Comparison of ENCODE assay signal across 1 cellular context in genomic region chr17:7023576-7024401, GRCh38.
TF ChIP-seq lines count a peak whose summit lies in the region.

No MANE protein-coding gene starts in this region.

TF ChIP-seq in K562, 482 proteins besides CTCF, POLR2A, EP300 and RAD21 (continues in another document):
- TF ChIP-seq ZBTB9 (CRISPR knock-in tag; IDR thresholded peaks at IDR 0.05) (no peak), POLR2G (IDR thresholded peaks at IDR 0.05; ENCODE audit: low read depth, low read length) (peak; percentile 34), ZNF239 (CRISPR knock-in tag; IDR thresholded peaks at IDR 0.05) (no peak), SIX5 (IDR thresholded peaks at IDR 0.05; ENCODE audit: borderline replicate concordance in 1 of 2, insufficient read depth in 1 of 2, low read depth in 1 of 2, low read length in 2 of 2) (no peak), ATF1 (CRISPR knock-in tag; IDR thresholded peaks at IDR 0.05) (no peak; the same call in 1 of the 2 replicates), ATF1 (tag; IDR thresholded peaks at IDR 0.05) (peak; percentile 59), HCFC1 (IDR thresholded peaks at IDR 0.05; ENCODE audit: low read depth, low read length) (no peak), SIN3A (IDR thresholded peaks at IDR 0.05; ENCODE audit: borderline replicate concordance in 2 of 2, control insufficient read depth in 1 of 2, low read depth in 2 of 2, low read length in 2 of 2) (peak in 1 of 2 experiments; percentile 35; a peak in 1 of 4 replicates), ZBTB2 (IDR thresholded peaks at IDR 0.05) (peak; percentile 72; the same call in 1 of the 2 replicates), ZNF655 (CRISPR knock-in tag; IDR thresholded peaks at IDR 0.05) (no peak), ATF6 (CRISPR knock-in tag; IDR thresholded peaks at IDR 0.05) (peak; percentile 38; the same call in 1 of the 2 replicates), SNAPC5 (CRISPR knock-in tag; IDR thresholded peaks at IDR 0.05) (no peak), PTBP1 (IDR thresholded peaks at IDR 0.05; ENCODE audit: low read depth, low read length) (no peak), ZBTB17 (CRISPR knock-in tag; IDR thresholded peaks at IDR 0.05) (no peak), CBFA2T2 (conservative IDR thresholded peaks at IDR 0.05) (no peak), ZNF75A (CRISPR knock-in tag; IDR thresholded peaks at IDR 0.05) (no peak), IRF2 (CRISPR knock-in tag; IDR thresholded peaks at IDR 0.05) (no peak), CREM (IDR thresholded peaks at IDR 0.05; ENCODE audit: low read depth) (peak; percentile 89), ATF7 (IDR thresholded peaks at IDR 0.05) (peak; percentile 69; the same call in 1 of the 2 replicates), SNIP1 (IDR thresholded peaks at IDR 0.05; ENCODE audit: low read depth) (no peak), KHSRP (IDR thresholded peaks at IDR 0.05) (no peak), DNMT1 (IDR thresholded peaks at IDR 0.05) (no peak), MYC (IDR thresholded peaks at IDR 0.05; ENCODE audit: low read depth, low read length) (peak; percentile 78), MYC (CRISPR knock-in tag; IDR thresholded peaks at IDR 0.05; ENCODE audit: borderline replicate concordance, low read depth) (no peak), ZNF311 (CRISPR knock-in tag; IDR thresholded peaks at IDR 0.05) (no peak), MXI1 (IDR thresholded peaks at IDR 0.05; ENCODE audit: low read depth, low read length) (no peak), USF2 (CRISPR knock-in tag; IDR thresholded peaks at IDR 0.05) (peak; percentile 68), HNRNPK (IDR thresholded peaks at IDR 0.05; ENCODE audit: low read depth, low read length, poor library complexity, severe bottlenecking) (no peak), ZNF354B (CRISPR knock-in tag; IDR thresholded peaks at IDR 0.05) (no peak), ZNF785 (CRISPR knock-in tag; IDR thresholded peaks at IDR 0.05) (no peak), MEF2D (tag; conservative IDR thresholded peaks at IDR 0.05; ENCODE audit: low read depth) (no peak), NR1H2 (CRISPR knock-in tag; IDR thresholded peaks at IDR 0.05) (0 out of 2 replicates have a peak, but pooled peaks have one; percentile 31), BMI1 (IDR thresholded peaks at IDR 0.05; ENCODE audit: low read length) (no peak), ZNF217 (CRISPR knock-in tag; IDR thresholded peaks at IDR 0.05) (no peak), MAFG (tag; conservative IDR thresholded peaks at IDR 0.05) (no peak), PHTF2 (CRISPR knock-in tag; IDR thresholded peaks at IDR 0.05) (no peak), PHF8 (IDR thresholded peaks at IDR 0.05; ENCODE audit: borderline replicate concordance, low read length) (peak; percentile 6; the same call in 1 of the 2 replicates), TEAD2 (tag; IDR thresholded peaks at IDR 0.05) (no peak), NRF1 (conservative IDR thresholded peaks at IDR 0.05 in 1 of 2, IDR thresholded peaks at IDR 0.05 in 1 of 2) (peak; percentile 93 to 94), HDAC2 (IDR thresholded peaks at IDR 0.05) (no peak), SMARCA5 (IDR thresholded peaks at IDR 0.05) (no peak), ZNF277 (CRISPR knock-in tag; IDR thresholded peaks at IDR 0.05; ENCODE audit: borderline replicate concordance) (no peak)
- TF ChIP-seq, protein P1, sequence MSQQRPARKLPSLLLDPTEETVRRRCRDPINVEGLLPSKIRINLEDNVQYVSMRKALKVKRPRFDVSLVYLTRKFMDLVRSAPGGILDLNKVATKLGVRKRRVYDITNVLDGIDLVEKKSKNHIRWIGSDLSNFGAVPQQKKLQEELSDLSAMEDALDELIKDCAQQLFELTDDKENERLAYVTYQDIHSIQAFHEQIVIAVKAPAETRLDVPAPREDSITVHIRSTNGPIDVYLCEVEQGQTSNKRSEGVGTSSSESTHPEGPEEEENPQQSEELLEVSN (IDR thresholded peaks at IDR 0.05; ENCODE audit: borderline replicate concordance in 1 of 2, extremely low read depth in 1 of 2, insufficient read depth in 1 of 2, insufficient read length in 1 of 2, low read depth in 1 of 2, low read length in 1 of 2, poor library complexity in 1 of 2, severe bottlenecking in 1 of 2), result peak; percentile 76 to 87
- TF ChIP-seq, protein P2, sequence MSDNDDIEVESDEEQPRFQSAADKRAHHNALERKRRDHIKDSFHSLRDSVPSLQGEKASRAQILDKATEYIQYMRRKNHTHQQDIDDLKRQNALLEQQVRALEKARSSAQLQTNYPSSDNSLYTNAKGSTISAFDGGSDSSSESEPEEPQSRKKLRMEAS (CRISPR knock-in tag; IDR thresholded peaks at IDR 0.05), result peak; percentile 85
- TF ChIP-seq, protein P3, sequence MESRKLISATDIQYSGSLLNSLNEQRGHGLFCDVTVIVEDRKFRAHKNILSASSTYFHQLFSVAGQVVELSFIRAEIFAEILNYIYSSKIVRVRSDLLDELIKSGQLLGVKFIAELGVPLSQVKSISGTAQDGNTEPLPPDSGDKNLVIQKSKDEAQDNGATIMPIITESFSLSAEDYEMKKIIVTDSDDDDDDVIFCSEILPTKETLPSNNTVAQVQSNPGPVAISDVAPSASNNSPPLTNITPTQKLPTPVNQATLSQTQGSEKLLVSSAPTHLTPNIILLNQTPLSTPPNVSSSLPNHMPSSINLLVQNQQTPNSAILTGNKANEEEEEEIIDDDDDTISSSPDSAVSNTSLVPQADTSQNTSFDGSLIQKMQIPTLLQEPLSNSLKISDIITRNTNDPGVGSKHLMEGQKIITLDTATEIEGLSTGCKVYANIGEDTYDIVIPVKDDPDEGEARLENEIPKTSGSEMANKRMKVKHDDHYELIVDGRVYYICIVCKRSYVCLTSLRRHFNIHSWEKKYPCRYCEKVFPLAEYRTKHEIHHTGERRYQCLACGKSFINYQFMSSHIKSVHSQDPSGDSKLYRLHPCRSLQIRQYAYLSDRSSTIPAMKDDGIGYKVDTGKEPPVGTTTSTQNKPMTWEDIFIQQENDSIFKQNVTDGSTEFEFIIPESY (CRISPR knock-in tag; IDR thresholded peaks at IDR 0.05), result peak; percentile 72
- TF ChIP-seq, protein P4, sequence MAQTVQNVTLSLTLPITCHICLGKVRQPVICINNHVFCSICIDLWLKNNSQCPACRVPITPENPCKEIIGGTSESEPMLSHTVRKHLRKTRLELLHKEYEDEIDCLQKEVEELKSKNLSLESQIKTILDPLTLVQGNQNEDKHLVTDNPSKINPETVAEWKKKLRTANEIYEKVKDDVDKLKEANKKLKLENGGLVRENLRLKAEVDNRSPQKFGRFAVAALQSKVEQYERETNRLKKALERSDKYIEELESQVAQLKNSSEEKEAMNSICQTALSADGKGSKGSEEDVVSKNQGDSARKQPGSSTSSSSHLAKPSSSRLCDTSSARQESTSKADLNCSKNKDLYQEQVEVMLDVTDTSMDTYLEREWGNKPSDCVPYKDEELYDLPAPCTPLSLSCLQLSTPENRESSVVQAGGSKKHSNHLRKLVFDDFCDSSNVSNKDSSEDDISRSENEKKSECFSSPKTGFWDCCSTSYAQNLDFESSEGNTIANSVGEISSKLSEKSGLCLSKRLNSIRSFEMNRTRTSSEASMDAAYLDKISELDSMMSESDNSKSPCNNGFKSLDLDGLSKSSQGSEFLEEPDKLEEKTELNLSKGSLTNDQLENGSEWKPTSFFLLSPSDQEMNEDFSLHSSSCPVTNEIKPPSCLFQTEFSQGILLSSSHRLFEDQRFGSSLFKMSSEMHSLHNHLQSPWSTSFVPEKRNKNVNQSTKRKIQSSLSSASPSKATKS (CRISPR knock-in tag; IDR thresholded peaks at IDR 0.05), result no peak
- TF ChIP-seq, protein P5, sequence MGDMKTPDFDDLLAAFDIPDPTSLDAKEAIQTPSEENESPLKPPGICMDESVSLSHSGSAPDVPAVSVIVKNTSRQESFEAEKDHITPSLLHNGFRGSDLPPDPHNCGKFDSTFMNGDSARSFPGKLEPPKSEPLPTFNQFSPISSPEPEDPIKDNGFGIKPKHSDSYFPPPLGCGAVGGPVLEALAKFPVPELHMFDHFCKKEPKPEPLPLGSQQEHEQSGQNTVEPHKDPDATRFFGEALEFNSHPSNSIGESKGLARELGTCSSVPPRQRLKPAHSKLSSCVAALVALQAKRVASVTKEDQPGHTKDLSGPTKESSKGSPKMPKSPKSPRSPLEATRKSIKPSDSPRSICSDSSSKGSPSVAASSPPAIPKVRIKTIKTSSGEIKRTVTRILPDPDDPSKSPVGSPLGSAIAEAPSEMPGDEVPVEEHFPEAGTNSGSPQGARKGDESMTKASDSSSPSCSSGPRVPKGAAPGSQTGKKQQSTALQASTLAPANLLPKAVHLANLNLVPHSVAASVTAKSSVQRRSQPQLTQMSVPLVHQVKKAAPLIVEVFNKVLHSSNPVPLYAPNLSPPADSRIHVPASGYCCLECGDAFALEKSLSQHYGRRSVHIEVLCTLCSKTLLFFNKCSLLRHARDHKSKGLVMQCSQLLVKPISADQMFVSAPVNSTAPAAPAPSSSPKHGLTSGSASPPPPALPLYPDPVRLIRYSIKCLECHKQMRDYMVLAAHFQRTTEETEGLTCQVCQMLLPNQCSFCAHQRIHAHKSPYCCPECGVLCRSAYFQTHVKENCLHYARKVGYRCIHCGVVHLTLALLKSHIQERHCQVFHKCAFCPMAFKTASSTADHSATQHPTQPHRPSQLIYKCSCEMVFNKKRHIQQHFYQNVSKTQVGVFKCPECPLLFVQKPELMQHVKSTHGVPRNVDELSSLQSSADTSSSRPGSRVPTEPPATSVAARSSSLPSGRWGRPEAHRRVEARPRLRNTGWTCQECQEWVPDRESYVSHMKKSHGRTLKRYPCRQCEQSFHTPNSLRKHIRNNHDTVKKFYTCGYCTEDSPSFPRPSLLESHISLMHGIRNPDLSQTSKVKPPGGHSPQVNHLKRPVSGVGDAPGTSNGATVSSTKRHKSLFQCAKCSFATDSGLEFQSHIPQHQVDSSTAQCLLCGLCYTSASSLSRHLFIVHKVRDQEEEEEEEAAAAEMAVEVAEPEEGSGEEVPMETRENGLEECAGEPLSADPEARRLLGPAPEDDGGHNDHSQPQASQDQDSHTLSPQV (IDR thresholded peaks at IDR 0.05), result peak; percentile 90
- TF ChIP-seq, protein P6, sequence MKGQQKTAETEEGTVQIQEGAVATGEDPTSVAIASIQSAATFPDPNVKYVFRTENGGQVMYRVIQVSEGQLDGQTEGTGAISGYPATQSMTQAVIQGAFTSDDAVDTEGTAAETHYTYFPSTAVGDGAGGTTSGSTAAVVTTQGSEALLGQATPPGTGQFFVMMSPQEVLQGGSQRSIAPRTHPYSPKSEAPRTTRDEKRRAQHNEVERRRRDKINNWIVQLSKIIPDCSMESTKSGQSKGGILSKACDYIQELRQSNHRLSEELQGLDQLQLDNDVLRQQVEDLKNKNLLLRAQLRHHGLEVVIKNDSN (CRISPR knock-in tag; IDR thresholded peaks at IDR 0.05), result peak; percentile 77
